ENCODE assay signal across 8 cellular contexts in genomic region chr2:207073791-207074678, GRCh38.
A peak's percentile ranks its signal among the peaks of the same experiment; 100 is the strongest.
DNase-seq lines count a peak whose midpoint lies in the region; ATAC-seq and TF ChIP-seq lines count a peak whose summit lies in the region.

No MANE protein-coding gene starts in this region.

- peaks cover 0 to 15% of the 10 kb centered on the region in 2 donors for H3K36me3 ChIP-seq in left lung
- no peaks in the 10 kb centered on the region; the same call in 1 of the 2 replicates for H3K36me3 ChIP-seq in MG63

- H3K27ac Mint-ChIP-seq in activated naive CD4-positive, alpha-beta T cell treated with anti-CD3 and anti-CD28 coated beads for 36 hours = peak overlapping the region; percentile 85
- H3K27ac Mint-ChIP-seq in stimulated activated memory B cell treated with anti-CD40 and anti-IgM and Interleukin-4, amounts not matched to agents 10 μg/mL and 1 μg/mL and 100 μg/mL, for 72 hours = peak overlapping the region; percentile 40

- intact Hi-C loops in activated naive CD4-positive, alpha-beta T cell treated with anti-CD3 and anti-CD28 coated beads for 36 hours (cut with micrococcal nuclease) = loop anchor here (1.0 to 5.0 kb wide), 7 partner anchors 27 to 258 kb away; no protein-coding TSS in a partner anchor
- intact Hi-C loops in left lung (cut with DNase I) = no loop called here

- peak overlapping the region in 1 of 2 donors; percentile 42 for H3K27ac ChIP-seq in left lung

- TF ChIP-seq CTCF in left lung (IDR thresholded peaks at IDR 0.05) = no peak

- H3K36me3 Mint-ChIP-seq in activated naive CD4-positive, alpha-beta T cell treated with anti-CD3 and anti-CD28 coated beads for 36 hours (ENCODE audit: low read depth) = no peaks in the 10 kb centered on the region
- H3K36me3 Mint-ChIP-seq in stimulated activated memory B cell treated with anti-CD40 and anti-IgM and Interleukin-4, amounts not matched to agents 10 μg/mL and 1 μg/mL and 100 μg/mL, for 72 hours = peaks cover 7% of the 10 kb centered on the region

- H3K27me3 Mint-ChIP-seq in activated naive CD4-positive, alpha-beta T cell treated with anti-CD3 and anti-CD28 coated beads for 36 hours (ENCODE audit: low read depth) = no peaks in the 10 kb centered on the region
- H3K27me3 Mint-ChIP-seq in stimulated activated memory B cell treated with anti-CD40 and anti-IgM and Interleukin-4, amounts not matched to agents 10 μg/mL and 1 μg/mL and 100 μg/mL, for 72 hours = peaks cover 20% of the 10 kb centered on the region

- CTCF ChIA-PET in activated naive CD4-positive, alpha-beta T cell treated with anti-CD3 and anti-CD28 coated beads for 36 hours (lab: Charles Lee) = interaction anchor here (0.6 to 2.5 kb wide), 9 partner anchors 11 to 383 kb away, joined by 3 to 8 read pairs (median 4); no protein-coding TSS in a partner anchor

- no peak overlapping the region for H3K4me3 ChIP-seq in left lung
- no peak overlapping the region for H3K4me3 ChIP-seq in MG63

- H3K4me1 ChIP-seq in left lung = peaks cover 6 to 32% of the 10 kb centered on the region in 2 donors

- H3K9me3 Mint-ChIP-seq in activated naive CD4-positive, alpha-beta T cell treated with anti-CD3 and anti-CD28 coated beads for 36 hours = no peaks in the 10 kb centered on the region
- no peaks in the 10 kb centered on the region for H3K9me3 Mint-ChIP-seq in stimulated activated memory B cell treated with anti-CD40 and anti-IgM and Interleukin-4, amounts not matched to agents 10 μg/mL and 1 μg/mL and 100 μg/mL, for 72 hours

- H3K27me3 ChIP-seq in left lung (no peaks in the 10 kb centered on the region), MG63 (no peaks in the 10 kb centered on the region)

- ATAC-seq in GM18868 (IDR thresholded peaks at IDR 0.05; ENCODE audit: unreplicated experiment) (peak; percentile 42), left lung (peak; percentile 39), HG03097 (IDR thresholded peaks at IDR 0.05; ENCODE audit: low FRiP score, unreplicated experiment) (no peak)
- peak; percentile 60 for ATAC-seq in stimulated activated memory B cell treated with anti-CD40 and anti-IgM and Interleukin-4, amounts not matched to agents 10 μg/mL and 1 μg/mL and 100 μg/mL, for 72 hours

- peak; percentile 63 for DNase-seq in NCI-H2081 treated with DMSO at 0.1 percent for 48 hours (lab: John Stamatoyannopoulos, UW)
- DNase-seq in activated naive CD4-positive, alpha-beta T cell treated with anti-CD3 and anti-CD28 coated beads for 36 hours = peak; percentile 72
- DNase-seq in left lung = no peak
- no peak for DNase-seq in MG63
- DNase-seq in NCI-H526 treated with DMSO at 0.1 percent for 48 hours (lab: John Stamatoyannopoulos, UW) = no peak

- H3K9me3 ChIP-seq in left lung = no peaks in the 10 kb centered on the region
- H3K9me3 ChIP-seq in MG63 = no peaks in the 10 kb centered on the region

- H3K4me1 Mint-ChIP-seq in activated naive CD4-positive, alpha-beta T cell treated with anti-CD3 and anti-CD28 coated beads for 36 hours (ENCODE audit: low read depth) = peaks cover 27% of the 10 kb centered on the region
- H3K4me1 Mint-ChIP-seq in stimulated activated memory B cell treated with anti-CD40 and anti-IgM and Interleukin-4, amounts not matched to agents 10 μg/mL and 1 μg/mL and 100 μg/mL, for 72 hours = peaks cover 35% of the 10 kb centered on the region

- peak overlapping the region; percentile 64 for H3K4me3 Mint-ChIP-seq in activated naive CD4-positive, alpha-beta T cell treated with anti-CD3 and anti-CD28 coated beads for 36 hours
- H3K4me3 Mint-ChIP-seq in stimulated activated memory B cell treated with anti-CD40 and anti-IgM and Interleukin-4, amounts not matched to agents 10 μg/mL and 1 μg/mL and 100 μg/mL, for 72 hours = peak overlapping the region; percentile 5

Comparison
In these comparisons a context has a peak if more than half of its experiments do, and no peak if none do; other contexts are left out.
1. DNase-seq: peak in NCI-H2081 treated with DMSO at 0.1 percent for 48 hours (single experiment) and activated naive CD4-positive, alpha-beta T cell treated with anti-CD3 and anti-CD28 coated beads for 36 hours (single experiment); none in left lung (0 of 2), MG63 (single experiment) and NCI-H526 treated with DMSO at 0.1 percent for 48 hours (single experiment).